ENCODE assay signal across 9 cellular contexts in genomic region chr7:95331004-95331337, GRCh38. TPM values are rescaled to one million over a fixed set of nuclear protein-coding genes. Genes with fewer than 3 reads are reported as not detected.
DNase-seq lines count a peak whose midpoint lies in the region; ATAC-seq and TF ChIP-seq lines count a peak whose summit lies in the region.
"Had no signal": no experiment of that assay in that cellular context is flagged by ENCODE, and none has a peak within 500 bp of the region (broad histone marks: within the 10 kb centered on the region; RNA-seq: fewer than 3 reads in every experiment).

No MANE protein-coding gene starts in this region.

- 98% methylated on average over 1 of the region's 1 CpG for WGBS in right cardiac atrium

- TF ChIP-seq CTCF in epithelial cell of proximal tubule (conservative IDR thresholded peaks at IDR 0.05; ENCODE audit: low read depth, low read length) (no peak), A673 (conservative IDR thresholded peaks at IDR 0.05; ENCODE audit: low read depth, low read length) (no peak)

- no peak overlapping the region for H3K27ac ChIP-seq in right cardiac atrium (ENCODE audit: low read length)
- no peak overlapping the region for H3K27ac ChIP-seq in A673 (ENCODE audit: low read depth, low read length, poor library complexity, severe bottlenecking)

- H3K9me3 ChIP-seq in right cardiac atrium (ENCODE audit: control insufficient read depth, low read length) = no peaks in the 10 kb centered on the region
- no peaks in the 10 kb centered on the region for H3K9me3 ChIP-seq in A673 (ENCODE audit: low read depth, low read length, poor library complexity, severe bottlenecking)

- CTCF ChIA-PET in A673 (lab: Charles Lee) = no interaction called here

- H3K4me3 ChIP-seq in right cardiac atrium (ENCODE audit: low read length) = peak overlapping the region; percentile 37
- H3K4me3 ChIP-seq in epithelial cell of proximal tubule (ENCODE audit: low read depth, low read length) = peak overlapping the region; percentile 51
- no peak overlapping the region for H3K4me3 ChIP-seq in A673 (ENCODE audit: low read depth, low read length, poor library complexity, severe bottlenecking)

- no peaks in the 10 kb centered on the region for H3K27me3 ChIP-seq in right cardiac atrium (ENCODE audit: control insufficient read depth, insufficient read depth)
- H3K27me3 ChIP-seq in A673 (replicated peaks; ENCODE audit: insufficient read depth, low read depth, low read length, poor library complexity) = no peaks in the 10 kb centered on the region

- H3K4me1 ChIP-seq in right cardiac atrium (ENCODE audit: control insufficient read depth, insufficient read depth, low read length) = no peaks in the 10 kb centered on the region
- H3K4me1 ChIP-seq in A673 (ENCODE audit: insufficient read depth, low read length, poor library complexity, severe bottlenecking) = no peaks in the 10 kb centered on the region

- no peak for ATAC-seq in right cardiac atrium
- no peak for ATAC-seq in left ventricle myocardium superior
- ATAC-seq in HG03439 (IDR thresholded peaks at IDR 0.05; ENCODE audit: unreplicated experiment) = peak; percentile 27

- no TSS peak for BruUV-seq in A673 (replicated peaks; lab: Mats Ljungman, UMichigan)

- DNase-seq in right cardiac atrium (no peak), left ventricle myocardium superior (no peak), epithelial cell of proximal tubule (ENCODE audit: low read depth) (no peak), cerebellum (ENCODE audit: low spot score) (no peak), NCI-H1092 (lab: John Stamatoyannopoulos, UW) (no peak), A673 (ENCODE audit: low spot score) (no peak), NCI-H1694 treated with DMSO at 0.1 percent for 48 hours (lab: John Stamatoyannopoulos, UW) (no peak)

- intact Hi-C loops in right cardiac atrium (cut with DNase I) = no loop called here
- intact Hi-C loops in left ventricle myocardium superior (cut with micrococcal nuclease) = no loop called here
- intact Hi-C loops in A673 (cut with micrococcal nuclease; ENCODE audit: unreplicated experiment) = no loop called here

- POLR2A ChIA-PET in A673 (lab: Charles Lee; ENCODE audit: low non-redundant PET) = no interaction called here

- H3K36me3 ChIP-seq in A673 (ENCODE audit: insufficient read depth, low read length, poor library complexity, severe bottlenecking) = no peaks in the 10 kb centered on the region

RNA-seq across cellular contexts. Expression of gene PON1, which starts 6.6 kb away (rescaled TPM):
- under 1 TPM in 1 of 4 donors, not detected in 3; 0.47 TPM for total RNA-seq in right cardiac atrium
- polyA plus RNA-seq in right cardiac atrium = not detected
- total RNA-seq in left ventricle myocardium superior = not detected
- not detected in 2 replicates for total RNA-seq in epithelial cell of proximal tubule
- not detected for total RNA-seq in cerebellum
- not detected in 2 replicates for total RNA-seq in A673 (2021)
- total RNA-seq: Daoy had no signal
